In the genomic region with DNA sequence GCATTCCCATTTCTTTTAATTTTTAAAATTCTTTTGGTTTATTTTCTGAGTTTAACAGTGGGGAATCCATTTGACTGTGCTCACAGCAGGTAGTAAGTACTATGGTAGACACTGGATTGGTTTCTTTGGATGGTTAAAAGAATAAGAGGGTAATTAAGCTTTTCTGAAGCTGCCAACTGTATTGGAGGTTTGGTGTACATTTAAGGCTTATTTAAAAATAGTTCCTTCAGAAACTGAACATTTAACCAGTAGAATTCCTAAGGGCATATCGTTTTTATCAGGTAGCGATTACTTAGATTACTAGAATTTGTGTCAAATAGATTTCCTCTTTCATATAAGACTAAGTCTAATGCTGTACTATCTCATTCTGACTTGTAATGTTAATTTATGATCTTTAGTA, we compare ENCODE assay signal across 16 cellular contexts.
DNase-seq lines count a peak whose midpoint lies in the region; ATAC-seq lines count a peak whose summit lies in the region.
"Had no signal": no experiment of that assay in that cellular context is flagged by ENCODE, and none has a peak within 500 bp of the region (broad histone marks: within the 10 kb centered on the region; RNA-seq: fewer than 3 reads in every experiment).

No MANE protein-coding gene starts in this region.

- ATAC-seq in HG02884 (IDR thresholded peaks at IDR 0.05; ENCODE audit: unreplicated experiment) = no peak
- ATAC-seq: SK-N-SH treated with all-trans-retinoic acid at 6 μM for 48 hours had no signal

- no peak overlapping the region for H3K56ac ChIP-seq in mesendoderm (ENCODE audit: low read length)

- DNase-seq in NCI-H187 treated with DMSO at 0.1 percent for 48 hours (lab: John Stamatoyannopoulos, UW) = peak; percentile 24
- no peak for DNase-seq in NCI-H187 (lab: John Stamatoyannopoulos, UW)
- DNase-seq in NCI-H1417 treated with DMSO at 0.1 percent for 48 hours (lab: John Stamatoyannopoulos, UW) = peak; percentile 34
- DNase-seq in NCI-H774 (lab: John Stamatoyannopoulos, UW) = peak; percentile 13
- DNase-seq in mesendoderm = peak; percentile 25
- DNase-seq in immature natural killer cell = no peak
- DNase-seq in anterior cingulate cortex (lab: John Stamatoyannopoulos, UW) = no peak
- DNase-seq: 8988T, IMR-90, Kasumi-1, NCI-H1436 treated with DMSO at 0.1 percent for 48 hours, NCI-H2171 treated with DMSO at 0.1 percent for 48 hours, NCI-H526 had no signal

- H3K27ac Mint-ChIP-seq in immature natural killer cell = no peak overlapping the region

- no peak overlapping the region for H3K4me3 ChIP-seq in mesendoderm (ENCODE audit: low read length)

- H3K18ac ChIP-seq in mesendoderm (ENCODE audit: low read length) = no peak overlapping the region

- no peaks in the 10 kb centered on the region for H3K27me3 ChIP-seq in mesendoderm (ENCODE audit: insufficient read depth, low read length, poor library complexity)

- H2BK5ac ChIP-seq in mesendoderm (ENCODE audit: low read length) = no peak overlapping the region

- H2BK120ac ChIP-seq in mesendoderm (ENCODE audit: low read depth, low read length) = no peak overlapping the region

- no peak overlapping the region for H2AK5ac ChIP-seq in mesendoderm (ENCODE audit: low read length)

- H3K9ac ChIP-seq in mesendoderm (ENCODE audit: low read length) = no peak overlapping the region

- H3K4me1 Mint-ChIP-seq in immature natural killer cell = no peaks in the 10 kb centered on the region

- H4K5ac ChIP-seq in mesendoderm (ENCODE audit: low read length) = no peak overlapping the region

- H3K27ac ChIP-seq in mesendoderm (ENCODE audit: low read depth, low read length) = no peak overlapping the region
- H3K27ac ChIP-seq: C4-2B had no signal

- H3K27me3 Mint-ChIP-seq in immature natural killer cell (ENCODE audit: low read depth in 3 of 3) = peaks cover 0 to 11% (median 4%) of the 10 kb centered on the region in 3 donors

- H2BK15ac ChIP-seq in mesendoderm (replicated peaks; ENCODE audit: low read depth) = no peak overlapping the region

- no peak overlapping the region for H3K23ac ChIP-seq in mesendoderm (ENCODE audit: low read length)

- no peaks in the 10 kb centered on the region for H3K9me3 Mint-ChIP-seq in immature natural killer cell

- H4K8ac ChIP-seq in mesendoderm (ENCODE audit: low read depth, low read length) = no peak overlapping the region

- no peaks in the 10 kb centered on the region for H3K79me1 ChIP-seq in mesendoderm (ENCODE audit: low read length)

- no CpG with 5 or more reads among the region's 2 CpGs for WGBS in mesendoderm (ENCODE audit: extremely low coverage, insufficient coverage, low lambda C conversion rate)

- H3K4ac ChIP-seq in mesendoderm (ENCODE audit: low read depth, low read length) = no peak overlapping the region

- no peak overlapping the region for H3K4me3 Mint-ChIP-seq in immature natural killer cell

- H3K4me1 ChIP-seq in mesendoderm (ENCODE audit: control insufficient read depth, low read depth, low read length) = no peaks in the 10 kb centered on the region

- no peaks in the 10 kb centered on the region for H3K79me2 ChIP-seq in mesendoderm (ENCODE audit: control insufficient read depth, insufficient read depth, low read length)

- no peaks in the 10 kb centered on the region for H3K36me3 ChIP-seq in mesendoderm (ENCODE audit: control insufficient read depth, insufficient read depth, low read length)

- H3K4me2 ChIP-seq in mesendoderm (ENCODE audit: low read length) = no peak overlapping the region

- no peaks in the 10 kb centered on the region for H3K36me3 Mint-ChIP-seq in immature natural killer cell

Comparison
In these comparisons a context has a peak if more than half of its experiments do, and no peak if none do; other contexts are left out.
1. DNase-seq: peak in NCI-H187 treated with DMSO at 0.1 percent for 48 hours (single experiment), NCI-H1417 treated with DMSO at 0.1 percent for 48 hours (single experiment), NCI-H774 (single experiment) and mesendoderm (single experiment); none in NCI-H187 (0 of 2), immature natural killer cell (0 of 3) and anterior cingulate cortex (0 of 58).